ENCODE assay signal across 1 cellular context in the genomic region with DNA sequence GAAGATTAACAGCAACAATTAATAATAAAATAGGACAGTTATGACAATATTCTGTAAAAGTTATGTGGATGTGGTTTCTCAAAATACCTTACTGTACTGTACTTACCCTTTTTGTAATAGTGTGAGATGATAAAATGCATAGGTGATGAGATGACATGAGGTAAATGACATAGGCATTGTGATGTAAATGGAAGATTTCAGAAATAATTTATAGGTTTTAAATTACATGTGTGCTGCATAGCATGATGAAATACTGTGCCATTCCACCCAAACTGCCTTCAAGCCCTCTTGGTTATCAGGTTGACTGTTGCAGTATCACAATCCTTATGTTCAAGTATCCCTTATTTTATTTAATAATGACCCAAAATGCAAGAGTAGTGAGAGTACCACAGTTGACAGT.
TF ChIP-seq lines count a peak whose summit lies in the region.

No MANE protein-coding gene starts in this region.

TF ChIP-seq in K562, 482 proteins besides CTCF, POLR2A, EP300 and RAD21 (continued from another document):
- TF ChIP-seq, protein P1, sequence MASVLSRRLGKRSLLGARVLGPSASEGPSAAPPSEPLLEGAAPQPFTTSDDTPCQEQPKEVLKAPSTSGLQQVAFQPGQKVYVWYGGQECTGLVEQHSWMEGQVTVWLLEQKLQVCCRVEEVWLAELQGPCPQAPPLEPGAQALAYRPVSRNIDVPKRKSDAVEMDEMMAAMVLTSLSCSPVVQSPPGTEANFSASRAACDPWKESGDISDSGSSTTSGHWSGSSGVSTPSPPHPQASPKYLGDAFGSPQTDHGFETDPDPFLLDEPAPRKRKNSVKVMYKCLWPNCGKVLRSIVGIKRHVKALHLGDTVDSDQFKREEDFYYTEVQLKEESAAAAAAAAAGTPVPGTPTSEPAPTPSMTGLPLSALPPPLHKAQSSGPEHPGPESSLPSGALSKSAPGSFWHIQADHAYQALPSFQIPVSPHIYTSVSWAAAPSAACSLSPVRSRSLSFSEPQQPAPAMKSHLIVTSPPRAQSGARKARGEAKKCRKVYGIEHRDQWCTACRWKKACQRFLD (CRISPR knock-in tag; IDR thresholded peaks at IDR 0.05) = no peak
- TF ChIP-seq HNRNPL (IDR thresholded peaks at IDR 0.05; ENCODE audit: low read depth, low read length) (no peak), HNRNPK (IDR thresholded peaks at IDR 0.05; ENCODE audit: low read depth, low read length, poor library complexity, severe bottlenecking) (no peak), ZNF589 (CRISPR knock-in tag; IDR thresholded peaks at IDR 0.05; ENCODE audit: low read depth) (0 out of 2 replicates have a peak, but pooled peaks have one; percentile 32), U2AF1 (optimal IDR thresholded peaks at IDR 0.05; ENCODE audit: low read depth, low read length) (no peak), TRIM24 (IDR thresholded peaks at IDR 0.05) (peak in 1 of 2 experiments; percentile 34; a peak in 1 of 4 replicates), CEBPG (CRISPR knock-in tag; IDR thresholded peaks at IDR 0.05) (peak; percentile 61), CEBPG (tag; conservative IDR thresholded peaks at IDR 0.05 in 1 of 2, IDR thresholded peaks at IDR 0.05 in 1 of 2) (peak; percentile 62 to 91), ZNF174 (CRISPR knock-in tag; IDR thresholded peaks at IDR 0.05) (no peak), RFX5 (IDR thresholded peaks at IDR 0.05; ENCODE audit: low read depth, low read length) (no peak), RBM14 (IDR thresholded peaks at IDR 0.05; ENCODE audit: borderline replicate concordance, insufficient read depth, low read depth, low read length) (no peak), EP400 (IDR thresholded peaks at IDR 0.05) (peak; percentile 45), HMGN3 (IDR thresholded peaks at IDR 0.05; ENCODE audit: borderline replicate concordance, extremely low read depth, insufficient read length, low read depth, low read length) (no peak), SOX6 (IDR thresholded peaks at IDR 0.05) (peak; percentile 31; the same call in 1 of the 2 replicates), ATF7 (IDR thresholded peaks at IDR 0.05) (peak; percentile 41; the same call in 1 of the 2 replicates), ETV6 (IDR thresholded peaks at IDR 0.05; ENCODE audit: borderline replicate concordance in 1 of 2, low read depth in 2 of 2, low read length in 1 of 2) (no peak), ETV6 (CRISPR knock-in tag; IDR thresholded peaks at IDR 0.05; ENCODE audit: borderline replicate concordance) (no peak), ZNF134 (CRISPR knock-in tag; conservative IDR thresholded peaks at IDR 0.05) (no peak), ZFPM2 (CRISPR knock-in tag; IDR thresholded peaks at IDR 0.05) (no peak)
- TF ChIP-seq, protein P2, sequence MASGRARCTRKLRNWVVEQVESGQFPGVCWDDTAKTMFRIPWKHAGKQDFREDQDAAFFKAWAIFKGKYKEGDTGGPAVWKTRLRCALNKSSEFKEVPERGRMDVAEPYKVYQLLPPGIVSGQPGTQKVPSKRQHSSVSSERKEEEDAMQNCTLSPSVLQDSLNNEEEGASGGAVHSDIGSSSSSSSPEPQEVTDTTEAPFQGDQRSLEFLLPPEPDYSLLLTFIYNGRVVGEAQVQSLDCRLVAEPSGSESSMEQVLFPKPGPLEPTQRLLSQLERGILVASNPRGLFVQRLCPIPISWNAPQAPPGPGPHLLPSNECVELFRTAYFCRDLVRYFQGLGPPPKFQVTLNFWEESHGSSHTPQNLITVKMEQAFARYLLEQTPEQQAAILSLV (tag; IDR thresholded peaks at IDR 0.05) = no peak
- TF ChIP-seq, protein P3, sequence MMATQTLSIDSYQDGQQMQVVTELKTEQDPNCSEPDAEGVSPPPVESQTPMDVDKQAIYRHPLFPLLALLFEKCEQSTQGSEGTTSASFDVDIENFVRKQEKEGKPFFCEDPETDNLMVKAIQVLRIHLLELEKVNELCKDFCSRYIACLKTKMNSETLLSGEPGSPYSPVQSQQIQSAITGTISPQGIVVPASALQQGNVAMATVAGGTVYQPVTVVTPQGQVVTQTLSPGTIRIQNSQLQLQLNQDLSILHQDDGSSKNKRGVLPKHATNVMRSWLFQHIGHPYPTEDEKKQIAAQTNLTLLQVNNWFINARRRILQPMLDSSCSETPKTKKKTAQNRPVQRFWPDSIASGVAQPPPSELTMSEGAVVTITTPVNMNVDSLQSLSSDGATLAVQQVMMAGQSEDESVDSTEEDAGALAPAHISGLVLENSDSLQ (IDR thresholded peaks at IDR 0.05) = peak; percentile 37; the same call in 1 of the 2 replicates
- TF ChIP-seq, protein P4, sequence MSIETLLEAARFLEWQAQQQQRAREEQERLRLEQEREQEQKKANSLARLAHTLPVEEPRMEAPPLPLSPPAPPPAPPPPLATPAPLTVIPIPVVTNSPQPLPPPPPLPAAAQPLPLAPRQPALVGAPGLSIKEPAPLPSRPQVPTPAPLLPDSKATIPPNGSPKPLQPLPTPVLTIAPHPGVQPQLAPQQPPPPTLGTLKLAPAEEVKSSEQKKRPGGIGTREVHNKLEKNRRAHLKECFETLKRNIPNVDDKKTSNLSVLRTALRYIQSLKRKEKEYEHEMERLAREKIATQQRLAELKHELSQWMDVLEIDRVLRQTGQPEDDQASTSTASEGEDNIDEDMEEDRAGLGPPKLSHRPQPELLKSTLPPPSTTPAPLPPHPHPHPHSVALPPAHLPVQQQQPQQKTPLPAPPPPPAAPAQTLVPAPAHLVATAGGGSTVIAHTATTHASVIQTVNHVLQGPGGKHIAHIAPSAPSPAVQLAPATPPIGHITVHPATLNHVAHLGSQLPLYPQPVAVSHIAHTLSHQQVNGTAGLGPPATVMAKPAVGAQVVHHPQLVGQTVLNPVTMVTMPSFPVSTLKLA (conservative IDR thresholded peaks at IDR 0.05) = no peak
